1 cellular context compared by ENCODE assay signal in genomic region chr4:139700568-139700967, GRCh38.
A peak's percentile ranks its signal among the peaks of the same experiment; 100 is the strongest.
TF ChIP-seq lines count a peak whose summit lies in the region.

No MANE protein-coding gene starts in this region.

TF ChIP-seq in GM12878, 131 proteins besides CTCF, POLR2A, EP300 and RAD21 (continued from another document):
- TF ChIP-seq RUNX3 (IDR thresholded peaks at IDR 0.05; ENCODE audit: low read length) (peak; percentile 30; the same call in 1 of the 2 replicates), RAD51 (IDR thresholded peaks at IDR 0.05) (no peak), PBX3 (IDR thresholded peaks at IDR 0.05; ENCODE audit: insufficient replicate concordance, low read depth, low read length) (no peak), BCLAF1 (IDR thresholded peaks at IDR 0.05) (no peak)
